Comparison of ENCODE assay signal across 20 cellular contexts in genomic region chrX:151815461-151815860, GRCh38.
"Had no signal": no experiment of that assay in that cellular context is flagged by ENCODE, and none has a peak within 500 bp of the region (broad histone marks: within the 10 kb centered on the region; RNA-seq: fewer than 3 reads in every experiment).

No MANE protein-coding gene starts in this region.

- ATAC-seq: activated CD8-positive, alpha-beta T cell treated with anti-CD3 and anti-CD28 coated beads for 36 hours; activated naive CD8-positive, alpha-beta T cell treated with anti-CD3 and anti-CD28 coated beads, Interleukin-2, amount 50 U/mL, for 24 hours; gastroesophageal sphincter; heart left ventricle; stimulated activated naive CD8-positive, alpha-beta T cell treated with anti-CD3 and anti-CD28 coated beads, Interleukin-15, Interleukin-2, amounts not matched to agents 100 U/mL and 50 U/mL, for 24 hours had no signal

- H3K4me3 ChIP-seq: cardiac muscle cell, gastroesophageal sphincter, heart left ventricle, left ventricle myocardium inferior, suprapubic skin, vagina had no signal

- DNase-seq: activated CD4-positive, alpha-beta T cell treated with anti-CD3 and anti-CD28 coated beads, Interleukin-2, amount 10 ng/mL, durations not matched to agents 24 days and 14 days; activated CD4-positive, CD25-positive, alpha-beta regulatory T cell; activated CD8-positive, alpha-beta T cell treated with anti-CD3 and anti-CD28 coated beads for 36 hours; activated naive CD4-positive, alpha-beta T cell treated with anti-CD3 and anti-CD28 coated beads for 36 hours; activated naive CD8-positive, alpha-beta T cell treated with anti-CD3 and anti-CD28 coated beads, Interleukin-2, amount 50 U/mL, for 24 hours; activated T-cell treated with anti-CD3 and anti-CD28 coated beads, Interleukin-2, amount 50 U/mL, for 24 hours; aorta; endodermal cell; heart left ventricle; left ventricle myocardium inferior; mammary epithelial cell; midbrain; stimulated activated naive CD8-positive, alpha-beta T cell treated with anti-CD3 and anti-CD28 coated beads, Interleukin-15, Interleukin-2, amounts not matched to agents 100 U/mL and 50 U/mL, for 24 hours; T-helper 1 cell; T-helper 9 cell; trophoblast cell had no signal
